14 cellular contexts compared by ENCODE assay signal in genomic region chr9:75993434-75993833, GRCh38.
DNase-seq lines count a peak whose midpoint lies in the region; ATAC-seq, FAIRE-seq and TF ChIP-seq lines count a peak whose summit lies in the region.
"Had no signal": no experiment of that assay in that cellular context is flagged by ENCODE, and none has a peak within 500 bp of the region (broad histone marks: within the 10 kb centered on the region; RNA-seq: fewer than 3 reads in every experiment).

No MANE protein-coding gene starts in this region.

- ATAC-seq in left colon, result no peak
- no peak for ATAC-seq in HG02763 (IDR thresholded peaks at IDR 0.05; ENCODE audit: unreplicated experiment)
- ATAC-seq in GM21576 (IDR thresholded peaks at IDR 0.05; ENCODE audit: unreplicated experiment), result no peak
- ATAC-seq: gastroesophageal sphincter had no signal

- no peak for TF ChIP-seq CTCF in epithelial cell of proximal tubule (conservative IDR thresholded peaks at IDR 0.05; ENCODE audit: low read depth, low read length)

- FAIRE-seq in RCC 7860 (lab: Jason Lieb, UNC), result peak; percentile 97
- FAIRE-seq: GM12891 had no signal

- DNase-seq in EH (ENCODE audit: low read depth) (peak; percentile 29), RCC 7860 (ENCODE audit: low spot score) (peak; percentile 98), epithelial cell of proximal tubule (ENCODE audit: low read depth) (peak; percentile 40), non-pigmented ciliary epithelial cell (ENCODE audit: low read depth) (peak; percentile 32), left colon (no peak), GM03348 (ENCODE audit: low spot score) (no peak)
- DNase-seq: NCI-H187 treated with DMSO at 0.1 percent for 48 hours; Right ventricle myocardium superior; stimulated activated CD4-positive, alpha-beta T cell treated with anti-CD3 and anti-CD28 coated beads, Interleukin-2, amount 100 ng/mL, for 24 hours had no signal

- intact Hi-C loops in left colon (cut with DNase I, micrococcal nuclease), result no loop called here

- H3K4me3 ChIP-seq in epithelial cell of proximal tubule (ENCODE audit: low read depth, low read length), result no peak overlapping the region
- H3K4me3 ChIP-seq: BLaER1, gastroesophageal sphincter had no signal

Comparison
In these comparisons a context has a peak if more than half of its experiments do, and no peak if none do; other contexts are left out.
1. DNase-seq: peak in EH (single experiment), RCC 7860 (single experiment), epithelial cell of proximal tubule (single experiment) and non-pigmented ciliary epithelial cell (single experiment); none in left colon (0 of 2) and GM03348 (single experiment).